Comparison of ENCODE assay signal across 8 cellular contexts in the genomic region with DNA sequence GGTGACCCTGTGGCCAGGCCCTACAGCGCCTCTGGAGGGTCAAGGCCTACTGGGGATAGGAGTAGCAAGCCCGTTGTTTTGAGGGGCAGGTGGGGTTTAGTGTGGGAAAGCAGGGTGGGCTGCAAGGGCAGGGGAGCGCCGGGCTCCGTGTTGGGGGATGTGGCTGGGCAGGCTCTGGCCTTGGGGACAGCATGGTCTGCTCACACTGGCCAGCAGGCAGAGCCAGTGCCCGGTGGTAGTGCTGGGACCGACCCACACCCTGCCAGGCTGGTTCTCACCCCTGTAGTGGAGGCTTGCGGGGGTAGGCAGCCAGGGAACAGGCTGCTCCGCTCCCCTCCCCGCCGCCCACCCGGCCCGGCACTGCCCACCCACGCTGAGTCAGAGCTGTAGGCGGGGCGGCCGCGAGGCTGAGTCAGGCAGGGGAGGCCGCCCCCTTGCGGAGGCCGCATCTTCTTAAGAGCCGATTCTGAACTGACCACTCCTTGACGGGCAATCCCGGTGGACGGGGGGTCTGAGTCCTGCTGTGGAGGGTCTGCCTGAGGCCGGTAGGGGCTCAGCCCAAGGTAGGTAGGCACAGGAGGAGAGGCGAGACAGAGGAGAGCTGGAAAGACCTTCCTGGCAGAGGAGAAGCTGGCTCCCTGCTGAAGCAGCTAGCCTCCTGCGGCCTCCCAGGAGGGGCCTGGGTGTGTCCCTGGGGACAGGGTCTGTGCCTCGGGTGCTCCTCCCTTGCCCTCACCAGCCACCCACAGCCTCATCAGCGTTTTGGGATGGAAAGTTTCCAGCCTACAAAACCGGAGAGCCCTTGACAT.
DNase-seq lines count a peak whose midpoint lies in the region; ATAC-seq, FAIRE-seq and TF ChIP-seq lines count a peak whose summit lies in the region.

No MANE protein-coding gene starts in this region.

- H3K9ac ChIP-seq in mammary epithelial cell (ENCODE audit: insufficient read depth, low read length) = peak overlapping the region; percentile 41

- no peaks in the 10 kb centered on the region for H4K20me1 ChIP-seq in mammary epithelial cell (ENCODE audit: insufficient read depth, low read length)

- intact Hi-C loops in mammary epithelial cell (cut with micrococcal nuclease) = loop anchor here (1.0 kb wide), 1 partner anchor 108 kb away; no protein-coding TSS in a partner anchor

- H3K36me3 ChIP-seq in mammary epithelial cell (ENCODE audit: insufficient read depth, low read length) = no peaks in the 10 kb centered on the region

- peak overlapping the region; percentile 78 for H3K4me2 ChIP-seq in mammary epithelial cell (ENCODE audit: insufficient read depth, low read depth, low read length)

- whole genome bisulfite sequencing in mammary epithelial cell (ENCODE audit: low coverage, missing lambda C conversion rate) = 22% methylated on average over 17 of the region's 31 CpGs

- CTCF ChIA-PET in mammary epithelial cell (lab: Charles Lee; ENCODE audit: low non-redundant PET) = no interaction called here

- H3K79me2 ChIP-seq in mammary epithelial cell (ENCODE audit: insufficient read depth, low read length) = no peaks in the 10 kb centered on the region

- BruUV-seq in mammary epithelial cell (replicated peaks; lab: Mats Ljungman, UMichigan) = no TSS peak

- H3K27me3 ChIP-seq in mammary epithelial cell (ENCODE audit: insufficient read depth, low read length) = no peaks in the 10 kb centered on the region

- DNase-seq in HK-2 (ENCODE audit: unreplicated experiment) = peak; percentile 86
- DNase-seq in T1000 (lab: John Stamatoyannopoulos, UW) = peak; percentile 74
- peak; percentile 71 for DNase-seq in mammary epithelial cell
- peak; percentile 73 for DNase-seq in inferior parietal cortex (ENCODE audit: extremely low spot score)
- peak; percentile 63 for DNase-seq in smooth muscle cell of the brain vasculature (ENCODE audit: low read depth, low spot score)
- no peak for DNase-seq in GM19239 (ENCODE audit: insufficient read length, low spot score)
- DNase-seq in NCI-H510A (lab: John Stamatoyannopoulos, UW) = no peak

- dilution Hi-C loops in mammary epithelial cell (cut with HindIII; ENCODE audit: low sequenced_read_pairs) = no loop called here

- no peak for ATAC-seq in GM18867 (IDR thresholded peaks at IDR 0.05; ENCODE audit: unreplicated experiment)

- TF ChIP-seq CTCF in mammary epithelial cell (conservative IDR thresholded peaks at IDR 0.05 in 1 of 2, IDR thresholded peaks at IDR 0.05 in 1 of 2; ENCODE audit: extremely low read depth in 1 of 2, insufficient read depth in 1 of 2, low read depth in 1 of 2, low read length in 2 of 2) = peak; percentile 32 to 70

- peak overlapping the region; percentile 66 for H3K27ac ChIP-seq in mammary epithelial cell (ENCODE audit: insufficient read depth, low read depth, low read length)

- no peak overlapping the region for H2AFZ ChIP-seq in mammary epithelial cell (ENCODE audit: low read depth, low read length)

- H3K4me3 ChIP-seq in mammary epithelial cell (replicated peaks in 1 of 3; ENCODE audit: insufficient read depth in 1 of 3, low read depth in 2 of 3, low read length in 3 of 3) = peak overlapping the region in 1 of 3 experiments; percentile 4

- H3K4me1 ChIP-seq in mammary epithelial cell (ENCODE audit: insufficient read depth, low read length) = peaks cover 61% of the 10 kb centered on the region

- no peak for FAIRE-seq in GM19239 (lab: Jason Lieb, UNC)

- in situ Hi-C loops in mammary epithelial cell (cut with MboI; ENCODE audit: low sequenced_read_pairs in 2 of 2) = loop anchor here in 1 of 2 donors (5.0 kb wide), 1 partner anchor 65 kb away; no protein-coding TSS in a partner anchor

- H3K9me3 ChIP-seq in mammary epithelial cell (replicated peaks; ENCODE audit: insufficient read depth, low read length) = no peaks in the 10 kb centered on the region

Comparison
In these comparisons a context has a peak if more than half of its experiments do, and no peak if none do; other contexts are left out.
1. DNase-seq: peak in HK-2 (single experiment), T1000 (single experiment), mammary epithelial cell (single experiment), inferior parietal cortex (single experiment) and smooth muscle cell of the brain vasculature (single experiment); none in GM19239 (single experiment) and NCI-H510A (single experiment).